ENCODE assay signal across 12 cellular contexts in genomic region chr9:23822331-23823169, GRCh38. TPM values are rescaled to one million over a fixed set of nuclear protein-coding genes. Genes with fewer than 3 reads are reported as not detected.
DNase-seq lines count a peak whose midpoint lies in the region; ATAC-seq, FAIRE-seq and TF ChIP-seq lines count a peak whose summit lies in the region.
"Had no signal": no experiment of that assay in that cellular context is flagged by ENCODE, and none has a peak within 500 bp of the region (broad histone marks: within the 10 kb centered on the region; RNA-seq: fewer than 3 reads in every experiment).

No MANE protein-coding gene starts in this region.

- H3K4me1 ChIP-seq in astrocyte (ENCODE audit: insufficient read depth, low read length) (no peaks in the 10 kb centered on the region), testis (peaks cover 6% of the 10 kb centered on the region), adrenal gland (replicated peaks in 1 of 2) (peaks cover 11 to 31% of the 10 kb centered on the region in 2 donors)

- H2AFZ ChIP-seq in astrocyte (ENCODE audit: low read depth, low read length), result no peak overlapping the region

- no peak for TF ChIP-seq POLR2A in testis (IDR thresholded peaks at IDR 0.05)
- TF ChIP-seq POLR2A in adrenal gland (IDR thresholded peaks at IDR 0.05), result no peak

- intact Hi-C loops in testis (cut with DNase I; ENCODE audit: low total_unique reads), result no loop called here
- intact Hi-C loops in adrenal gland (cut with DNase I), result no loop called here

- no peaks in the 10 kb centered on the region for H3K36me3 ChIP-seq in astrocyte (ENCODE audit: insufficient read depth, low read length)
- no peaks in the 10 kb centered on the region for H3K36me3 ChIP-seq in testis (ENCODE audit: low read depth, missing control alignments)
- H3K36me3 ChIP-seq in adrenal gland (replicated peaks in 1 of 2), result no peaks in the 10 kb centered on the region

- no peak for FAIRE-seq in astrocyte (lab: Jason Lieb, UNC)

- H3K27ac Mint-ChIP-seq in activated naive CD8-positive, alpha-beta T cell, result no peak overlapping the region
- H3K27ac Mint-ChIP-seq in activated naive CD8-positive, alpha-beta T cell treated with anti-CD3 and anti-CD28 coated beads, Interleukin-2, amount 50 U/mL, for 24 hours, result no peak overlapping the region
- H3K27ac Mint-ChIP-seq in astrocyte (ENCODE audit: unreplicated experiment), result no peak overlapping the region
- H3K27ac Mint-ChIP-seq: effector memory CD8-positive, alpha-beta T cell had no signal

- ATAC-seq in activated naive CD8-positive, alpha-beta T cell treated with anti-CD3 and anti-CD28 coated beads, Interleukin-2, amount 50 U/mL, for 24 hours, result no peak
- ATAC-seq: effector memory CD8-positive, alpha-beta T cell; Panc1; stimulated activated naive CD8-positive, alpha-beta T cell treated with anti-CD3 and anti-CD28 coated beads, Interleukin-15, amount 100 ng/mL, for 72 hours had no signal

- no peaks in the 10 kb centered on the region for H4K20me1 ChIP-seq in astrocyte (ENCODE audit: insufficient read depth, low read length)

- 3 to 5% methylated on average over 45 to 46 of the region's 46 CpGs for WGBS in testis, 2 donors
- 18 to 25% (median 19%) methylated on average over 41 to 46 of the region's 46 CpGs for WGBS in adrenal gland, 4 donors

- H3K27me3 ChIP-seq in astrocyte (ENCODE audit: insufficient read depth, low read length), result peaks cover 42% of the 10 kb centered on the region
- no peaks in the 10 kb centered on the region for H3K27me3 ChIP-seq in testis
- H3K27me3 ChIP-seq in adrenal gland, result peaks cover 31% of the 10 kb centered on the region

- DNase-seq in activated naive CD8-positive, alpha-beta T cell treated with anti-CD3 and anti-CD28 coated beads, Interleukin-2, amount 50 U/mL, for 24 hours, result no peak
- DNase-seq in astrocyte (ENCODE audit: low read depth) (no peak), left kidney (ENCODE audit: low read depth, low spot score) (peak; percentile 26), testis (no peak), adrenal gland (no peak), T1000 (lab: John Stamatoyannopoulos, UW) (no peak)
- DNase-seq in activated CD4-positive, CD25-positive, alpha-beta regulatory T cell treated with anti-CD3 and anti-CD28 coated beads, Interleukin-2, amount 50 U/mL, for 72 hours, result no peak
- DNase-seq: effector memory CD8-positive, alpha-beta T cell; NCI-H187 treated with DMSO at 0.1 percent for 48 hours; stimulated activated naive CD8-positive, alpha-beta T cell treated with anti-CD3 and anti-CD28 coated beads, Interleukin-15, amount 100 ng/mL, for 72 hours had no signal

- H3K9me3 ChIP-seq in astrocyte (ENCODE audit: insufficient read depth, low read depth, low read length) (no peaks in the 10 kb centered on the region), testis (no peaks in the 10 kb centered on the region), adrenal gland (replicated peaks in 1 of 3) (no peaks in the 10 kb centered on the region)

- H3K4me2 ChIP-seq in astrocyte (ENCODE audit: low read length), result peak overlapping the region; percentile 85

- H3K4me1 Mint-ChIP-seq in activated naive CD8-positive, alpha-beta T cell (ENCODE audit: low read depth), result peaks cover 4% of the 10 kb centered on the region
- no peaks in the 10 kb centered on the region for H3K4me1 Mint-ChIP-seq in activated naive CD8-positive, alpha-beta T cell treated with anti-CD3 and anti-CD28 coated beads, Interleukin-2, amount 50 U/mL, for 24 hours
- H3K4me1 Mint-ChIP-seq in astrocyte (ENCODE audit: low read depth, unreplicated experiment), result peaks cover 6% of the 10 kb centered on the region
- H3K4me1 Mint-ChIP-seq: stimulated activated naive CD8-positive, alpha-beta T cell treated with anti-CD3 and anti-CD28 coated beads, Interleukin-15, amount 100 ng/mL, for 72 hours had no signal

- H3K9me3 Mint-ChIP-seq in activated naive CD8-positive, alpha-beta T cell (ENCODE audit: low read depth), result peaks cover 9% of the 10 kb centered on the region
- H3K9me3 Mint-ChIP-seq in activated naive CD8-positive, alpha-beta T cell treated with anti-CD3 and anti-CD28 coated beads, Interleukin-2, amount 50 U/mL, for 24 hours, result peaks cover 14% of the 10 kb centered on the region
- no peaks in the 10 kb centered on the region for H3K9me3 Mint-ChIP-seq in astrocyte (ENCODE audit: unreplicated experiment)

- H3K9ac ChIP-seq in astrocyte (ENCODE audit: low read length), result no peak overlapping the region

- H3K4me3 Mint-ChIP-seq in activated naive CD8-positive, alpha-beta T cell, result peak overlapping the region; percentile 5
- H3K4me3 Mint-ChIP-seq in activated naive CD8-positive, alpha-beta T cell treated with anti-CD3 and anti-CD28 coated beads, Interleukin-2, amount 50 U/mL, for 24 hours, result no peak overlapping the region
- H3K4me3 Mint-ChIP-seq in astrocyte (ENCODE audit: unreplicated experiment), result peak overlapping the region; percentile 81

- H3K27ac ChIP-seq in astrocyte (ENCODE audit: low read depth, low read length) (no peak overlapping the region), testis (no peak overlapping the region), adrenal gland (no peak overlapping the region)

- H3K27me3 Mint-ChIP-seq in activated naive CD8-positive, alpha-beta T cell, result peaks cover 31% of the 10 kb centered on the region
- peaks cover 44% of the 10 kb centered on the region for H3K27me3 Mint-ChIP-seq in activated naive CD8-positive, alpha-beta T cell treated with anti-CD3 and anti-CD28 coated beads, Interleukin-2, amount 50 U/mL, for 24 hours
- H3K27me3 Mint-ChIP-seq in astrocyte (ENCODE audit: low read depth, unreplicated experiment), result peaks cover 22% of the 10 kb centered on the region

- H3K4me3 ChIP-seq in astrocyte (ENCODE audit: insufficient read depth, low read depth, low read length), result peak overlapping the region; percentile 42
- H3K4me3 ChIP-seq in testis, result peak overlapping the region; percentile 43 to 51
- H3K4me3 ChIP-seq in adrenal gland, result peak overlapping the region in 1 of 4 donors; percentile 71

- H3K79me2 ChIP-seq in astrocyte (ENCODE audit: insufficient read depth, low read length), result no peaks in the 10 kb centered on the region

- TF ChIP-seq CTCF in astrocyte (IDR thresholded peaks at IDR 0.05; ENCODE audit: insufficient read depth, low read depth, low read length) (no peak), testis (IDR thresholded peaks at IDR 0.05) (no peak), adrenal gland (IDR thresholded peaks at IDR 0.05) (no peak)

- peaks cover 4% of the 10 kb centered on the region for H3K36me3 Mint-ChIP-seq in activated naive CD8-positive, alpha-beta T cell
- H3K36me3 Mint-ChIP-seq in activated naive CD8-positive, alpha-beta T cell treated with anti-CD3 and anti-CD28 coated beads, Interleukin-2, amount 50 U/mL, for 24 hours (ENCODE audit: low read depth), result no peaks in the 10 kb centered on the region
- no peaks in the 10 kb centered on the region for H3K36me3 Mint-ChIP-seq in astrocyte (ENCODE audit: low read depth, unreplicated experiment)

RNA-seq across cellular contexts. Expression of gene ELAVL2, which starts 3.5 kb away (rescaled TPM):
- total RNA-seq in astrocyte (19.1 and 22.2 TPM in 2 replicates), testis (10 to 100 TPM; 75.7 to 77.0 TPM), adrenal gland (1 to 10 TPM in 3 of 8 donors, under 1 TPM in 4, not detected in 1; 0.28 to 2.1 (median 0.94) TPM)
- polyA plus RNA-seq in testis (ENCODE audit: insufficient read depth, low read depth, low replicate concordance) (52.7 TPM), adrenal gland (1 to 10 TPM in 1 of 3 donors, under 1 TPM in 2; 0.24 to 1.3 (median 0.24) TPM)
